In the genomic region with DNA sequence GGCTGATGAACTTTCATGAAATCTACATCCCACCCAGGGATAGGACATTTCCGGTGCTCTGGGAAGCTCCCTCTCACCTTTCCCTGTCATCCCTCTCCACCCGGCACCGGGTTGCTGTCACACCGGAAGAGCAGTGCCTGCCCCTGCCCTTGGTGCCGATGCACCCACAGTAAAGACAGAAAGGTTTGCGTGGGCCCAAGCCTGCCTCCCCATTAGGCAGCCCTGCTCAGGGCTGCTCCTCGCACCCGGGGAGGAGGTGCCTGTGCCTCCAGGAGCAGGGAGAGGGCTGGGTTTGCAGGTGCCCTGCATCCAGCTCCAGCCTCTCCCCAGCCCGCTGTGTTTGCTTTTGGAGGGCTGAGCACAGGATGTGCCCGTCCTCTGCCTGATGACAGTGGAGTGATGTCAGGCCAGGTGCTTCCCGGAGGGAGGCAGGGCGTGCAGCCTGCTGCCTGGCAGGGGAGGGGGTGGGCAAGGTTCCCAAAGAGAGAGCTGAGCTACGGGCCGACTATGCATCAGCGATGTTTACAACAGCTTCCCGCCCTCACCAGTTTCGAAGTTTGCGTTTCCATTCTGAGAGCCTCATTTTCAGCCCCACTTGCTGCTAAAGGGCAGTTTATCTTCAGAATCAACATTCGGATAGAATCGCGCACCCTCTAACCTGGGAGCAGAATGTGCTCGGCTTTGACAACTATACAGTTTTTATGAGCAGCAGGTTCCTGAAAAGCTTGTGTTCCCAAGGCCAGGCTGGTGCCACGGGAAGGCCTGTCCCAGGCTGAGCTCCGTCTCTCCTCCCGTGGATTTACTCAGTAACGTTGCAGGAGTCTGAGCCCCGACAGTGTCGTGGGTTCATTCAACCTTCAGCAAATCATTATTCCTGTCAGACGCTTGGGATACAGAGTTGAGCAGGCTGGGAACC, we compare ENCODE assay signal across 8 cellular contexts.
DNase-seq lines count a peak whose midpoint lies in the region; ATAC-seq lines count a peak whose summit lies in the region.

No MANE protein-coding gene starts in this region.

- H3K4me1 Mint-ChIP-seq in activated naive CD8-positive, alpha-beta T cell (ENCODE audit: low read depth): peaks cover 50% of the 10 kb centered on the region

- H3K27ac Mint-ChIP-seq in activated naive CD8-positive, alpha-beta T cell: no peak overlapping the region

- intact Hi-C loops in cardiac septum (cut with DNase I): no loop called here

- peak overlapping the region; percentile 42 for H3K4me3 Mint-ChIP-seq in activated naive CD8-positive, alpha-beta T cell

- no peaks in the 10 kb centered on the region for H3K36me3 Mint-ChIP-seq in activated naive CD8-positive, alpha-beta T cell

- ATAC-seq in HG02970 (IDR thresholded peaks at IDR 0.05; ENCODE audit: low FRiP score, unreplicated experiment): no peak

- no peaks in the 10 kb centered on the region for H3K9me3 Mint-ChIP-seq in activated naive CD8-positive, alpha-beta T cell (ENCODE audit: low read depth)

- DNase-seq in COR-L47 (lab: John Stamatoyannopoulos, UW): peak; percentile 94
- peak; percentile 85 for DNase-seq in NCI-H345 (lab: John Stamatoyannopoulos, UW)
- peak; percentile 87 to 94 for DNase-seq in lung microvascular endothelial cell (ENCODE audit: low read depth in 2 of 2)
- DNase-seq in NAMALWA (ENCODE audit: low spot score): no peak
- DNase-seq in cardiac septum (ENCODE audit: low spot score): no peak
- DNase-seq in COLO829 (ENCODE audit: low spot score): no peak

- no peaks in the 10 kb centered on the region for H3K27me3 Mint-ChIP-seq in activated naive CD8-positive, alpha-beta T cell

Comparison
In these comparisons a context has a peak if more than half of its experiments do, and no peak if none do; other contexts are left out.
1. DNase-seq: peak in COR-L47 (single experiment), NCI-H345 (single experiment) and lung microvascular endothelial cell (2 of 2); none in NAMALWA (single experiment), cardiac septum (single experiment) and COLO829 (single experiment).